Comparison of ENCODE assay signal across 1 cellular context in the genomic region with DNA sequence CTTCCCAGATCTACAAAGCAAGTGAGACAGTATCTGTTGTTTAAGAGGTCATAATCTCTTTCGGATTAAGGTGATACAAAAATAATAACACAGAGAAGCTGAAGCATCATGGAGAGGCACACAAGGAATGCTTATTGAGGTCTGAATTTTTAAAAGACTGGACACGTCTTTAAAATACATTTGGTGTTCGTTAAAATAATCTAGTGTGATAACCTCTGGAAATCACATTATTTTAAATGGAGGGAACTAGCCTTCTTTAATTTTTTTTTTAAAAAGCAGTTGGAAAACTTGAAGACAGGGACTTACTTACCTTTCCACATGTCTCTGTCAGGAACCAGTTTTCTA.
TF ChIP-seq lines count a peak whose summit lies in the region.

No MANE protein-coding gene starts in this region.

TF ChIP-seq in HepG2, 621 proteins besides CTCF, POLR2A, EP300 and RAD21 (continued from another document and continues in another):
- TF ChIP-seq, protein P1, sequence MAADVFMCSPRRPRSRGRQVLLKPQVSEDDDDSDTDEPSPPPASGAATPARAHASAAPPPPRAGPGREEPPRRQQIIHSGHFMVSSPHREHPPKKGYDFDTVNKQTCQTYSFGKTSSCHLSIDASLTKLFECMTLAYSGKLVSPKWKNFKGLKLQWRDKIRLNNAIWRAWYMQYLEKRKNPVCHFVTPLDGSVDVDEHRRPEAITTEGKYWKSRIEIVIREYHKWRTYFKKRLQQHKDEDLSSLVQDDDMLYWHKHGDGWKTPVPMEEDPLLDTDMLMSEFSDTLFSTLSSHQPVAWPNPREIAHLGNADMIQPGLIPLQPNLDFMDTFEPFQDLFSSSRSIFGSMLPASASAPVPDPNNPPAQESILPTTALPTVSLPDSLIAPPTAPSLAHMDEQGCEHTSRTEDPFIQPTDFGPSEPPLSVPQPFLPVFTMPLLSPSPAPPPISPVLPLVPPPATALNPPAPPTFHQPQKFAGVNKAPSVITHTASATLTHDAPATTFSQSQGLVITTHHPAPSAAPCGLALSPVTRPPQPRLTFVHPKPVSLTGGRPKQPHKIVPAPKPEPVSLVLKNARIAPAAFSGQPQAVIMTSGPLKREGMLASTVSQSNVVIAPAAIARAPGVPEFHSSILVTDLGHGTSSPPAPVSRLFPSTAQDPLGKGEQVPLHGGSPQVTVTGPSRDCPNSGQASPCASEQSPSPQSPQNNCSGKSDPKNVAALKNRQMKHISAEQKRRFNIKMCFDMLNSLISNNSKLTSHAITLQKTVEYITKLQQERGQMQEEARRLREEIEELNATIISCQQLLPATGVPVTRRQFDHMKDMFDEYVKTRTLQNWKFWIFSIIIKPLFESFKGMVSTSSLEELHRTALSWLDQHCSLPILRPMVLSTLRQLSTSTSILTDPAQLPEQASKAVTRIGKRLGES (CRISPR knock-in tag; IDR thresholded peaks at IDR 0.05; ENCODE audit: borderline replicate concordance): no peak
- TF ChIP-seq TBX3 (IDR thresholded peaks at IDR 0.05; ENCODE audit: borderline replicate concordance): no peak
- TF ChIP-seq MAFF (IDR thresholded peaks at IDR 0.05; ENCODE audit: low read depth, low read length): no peak
- no peak for TF ChIP-seq TBP (CRISPR knock-in tag; IDR thresholded peaks at IDR 0.05)
- TF ChIP-seq ZNF468 (CRISPR knock-in tag; IDR thresholded peaks at IDR 0.05): no peak
- TF ChIP-seq ZFP90 (CRISPR knock-in tag; IDR thresholded peaks at IDR 0.05; ENCODE audit: borderline replicate concordance): no peak; the same call in 1 of the 2 replicates
- peak; percentile 74; the same call in 1 of the 2 replicates for TF ChIP-seq ZBTB8A (CRISPR knock-in tag; IDR thresholded peaks at IDR 0.05; ENCODE audit: borderline replicate concordance, low read depth)
- TF ChIP-seq MBNL3 (CRISPR knock-in tag; conservative IDR thresholded peaks at IDR 0.05): no peak
- TF ChIP-seq, protein P2, sequence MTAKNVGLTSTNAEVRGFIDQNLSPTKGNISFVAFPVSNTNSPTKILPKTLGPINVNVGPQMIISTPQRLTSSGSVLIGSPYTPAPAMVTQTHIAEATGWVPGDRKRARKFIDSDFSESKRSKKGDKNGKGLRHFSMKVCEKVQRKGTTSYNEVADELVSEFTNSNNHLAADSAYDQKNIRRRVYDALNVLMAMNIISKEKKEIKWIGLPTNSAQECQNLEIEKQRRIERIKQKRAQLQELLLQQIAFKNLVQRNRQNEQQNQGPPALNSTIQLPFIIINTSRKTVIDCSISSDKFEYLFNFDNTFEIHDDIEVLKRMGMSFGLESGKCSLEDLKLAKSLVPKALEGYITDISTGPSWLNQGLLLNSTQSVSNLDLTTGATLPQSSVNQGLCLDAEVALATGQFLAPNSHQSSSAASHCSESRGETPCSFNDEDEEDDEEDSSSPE (CRISPR knock-in tag; IDR thresholded peaks at IDR 0.05): no peak
- TF ChIP-seq, protein P3, sequence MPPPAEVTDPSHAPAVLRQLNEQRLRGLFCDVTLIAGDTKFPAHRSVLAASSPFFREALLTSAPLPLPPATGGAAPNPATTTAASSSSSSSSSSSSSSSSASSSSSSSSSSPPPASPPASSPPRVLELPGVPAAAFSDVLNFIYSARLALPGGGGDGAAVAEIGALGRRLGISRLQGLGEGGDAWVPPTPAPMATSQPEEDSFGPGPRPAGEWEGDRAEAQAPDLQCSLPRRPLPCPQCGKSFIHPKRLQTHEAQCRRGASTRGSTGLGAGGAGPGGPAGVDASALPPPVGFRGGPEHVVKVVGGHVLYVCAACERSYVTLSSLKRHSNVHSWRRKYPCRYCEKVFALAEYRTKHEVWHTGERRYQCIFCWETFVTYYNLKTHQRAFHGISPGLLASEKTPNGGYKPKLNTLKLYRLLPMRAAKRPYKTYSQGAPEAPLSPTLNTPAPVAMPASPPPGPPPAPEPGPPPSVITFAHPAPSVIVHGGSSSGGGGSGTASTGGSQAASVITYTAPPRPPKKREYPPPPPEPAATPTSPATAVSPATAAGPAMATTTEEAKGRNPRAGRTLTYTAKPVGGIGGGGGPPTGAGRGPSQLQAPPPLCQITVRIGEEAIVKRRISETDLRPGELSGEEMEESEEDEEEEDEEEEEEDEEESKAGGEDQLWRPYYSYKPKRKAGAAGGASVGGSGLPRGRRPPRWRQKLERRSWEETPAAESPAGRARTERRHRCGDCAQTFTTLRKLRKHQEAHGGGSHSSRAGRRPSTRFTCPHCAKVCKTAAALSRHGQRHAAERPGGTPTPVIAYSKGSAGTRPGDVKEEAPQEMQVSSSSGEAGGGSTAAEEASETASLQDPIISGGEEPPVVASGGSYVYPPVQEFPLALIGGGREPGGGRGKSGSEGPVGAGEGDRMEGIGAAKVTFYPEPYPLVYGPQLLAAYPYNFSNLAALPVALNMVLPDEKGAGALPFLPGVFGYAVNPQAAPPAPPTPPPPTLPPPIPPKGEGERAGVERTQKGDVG (CRISPR knock-in tag; IDR thresholded peaks at IDR 0.05; ENCODE audit: borderline replicate concordance): no peak
- TF ChIP-seq MTF1 (CRISPR knock-in tag; IDR thresholded peaks at IDR 0.05): no peak
- TF ChIP-seq, protein P4, sequence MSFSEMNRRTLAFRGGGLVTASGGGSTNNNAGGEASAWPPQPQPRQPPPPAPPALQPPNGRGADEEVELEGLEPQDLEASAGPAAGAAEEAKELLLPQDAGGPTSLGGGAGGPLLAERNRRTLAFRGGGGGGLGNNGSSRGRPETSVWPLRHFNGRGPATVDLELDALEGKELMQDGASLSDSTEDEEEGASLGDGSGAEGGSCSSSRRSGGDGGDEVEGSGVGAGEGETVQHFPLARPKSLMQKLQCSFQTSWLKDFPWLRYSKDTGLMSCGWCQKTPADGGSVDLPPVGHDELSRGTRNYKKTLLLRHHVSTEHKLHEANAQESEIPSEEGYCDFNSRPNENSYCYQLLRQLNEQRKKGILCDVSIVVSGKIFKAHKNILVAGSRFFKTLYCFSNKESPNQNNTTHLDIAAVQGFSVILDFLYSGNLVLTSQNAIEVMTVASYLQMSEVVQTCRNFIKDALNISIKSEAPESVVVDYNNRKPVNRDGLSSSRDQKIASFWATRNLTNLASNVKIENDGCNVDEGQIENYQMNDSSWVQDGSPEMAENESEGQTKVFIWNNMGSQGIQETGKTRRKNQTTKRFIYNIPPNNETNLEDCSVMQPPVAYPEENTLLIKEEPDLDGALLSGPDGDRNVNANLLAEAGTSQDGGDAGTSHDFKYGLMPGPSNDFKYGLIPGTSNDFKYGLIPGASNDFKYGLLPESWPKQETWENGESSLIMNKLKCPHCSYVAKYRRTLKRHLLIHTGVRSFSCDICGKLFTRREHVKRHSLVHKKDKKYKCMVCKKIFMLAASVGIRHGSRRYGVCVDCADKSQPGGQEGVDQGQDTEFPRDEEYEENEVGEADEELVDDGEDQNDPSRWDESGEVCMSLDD (CRISPR knock-in tag; IDR thresholded peaks at IDR 0.05; ENCODE audit: borderline replicate concordance): no peak
- no peak for TF ChIP-seq NFE2L2 (IDR thresholded peaks at IDR 0.05; ENCODE audit: low read length)
- TF ChIP-seq ZNF737 (CRISPR knock-in tag; IDR thresholded peaks at IDR 0.05; ENCODE audit: borderline replicate concordance): no peak
- peak; percentile 54; the same call in 1 of the 2 replicates for TF ChIP-seq ZNF510 (CRISPR knock-in tag; IDR thresholded peaks at IDR 0.05; ENCODE audit: low read depth)
- TF ChIP-seq GABPA (IDR thresholded peaks at IDR 0.05; ENCODE audit: low read depth, low read length): no peak
- TF ChIP-seq GABPA (CRISPR knock-in tag; IDR thresholded peaks at IDR 0.05; ENCODE audit: low read depth): no peak
- TF ChIP-seq, protein P5, sequence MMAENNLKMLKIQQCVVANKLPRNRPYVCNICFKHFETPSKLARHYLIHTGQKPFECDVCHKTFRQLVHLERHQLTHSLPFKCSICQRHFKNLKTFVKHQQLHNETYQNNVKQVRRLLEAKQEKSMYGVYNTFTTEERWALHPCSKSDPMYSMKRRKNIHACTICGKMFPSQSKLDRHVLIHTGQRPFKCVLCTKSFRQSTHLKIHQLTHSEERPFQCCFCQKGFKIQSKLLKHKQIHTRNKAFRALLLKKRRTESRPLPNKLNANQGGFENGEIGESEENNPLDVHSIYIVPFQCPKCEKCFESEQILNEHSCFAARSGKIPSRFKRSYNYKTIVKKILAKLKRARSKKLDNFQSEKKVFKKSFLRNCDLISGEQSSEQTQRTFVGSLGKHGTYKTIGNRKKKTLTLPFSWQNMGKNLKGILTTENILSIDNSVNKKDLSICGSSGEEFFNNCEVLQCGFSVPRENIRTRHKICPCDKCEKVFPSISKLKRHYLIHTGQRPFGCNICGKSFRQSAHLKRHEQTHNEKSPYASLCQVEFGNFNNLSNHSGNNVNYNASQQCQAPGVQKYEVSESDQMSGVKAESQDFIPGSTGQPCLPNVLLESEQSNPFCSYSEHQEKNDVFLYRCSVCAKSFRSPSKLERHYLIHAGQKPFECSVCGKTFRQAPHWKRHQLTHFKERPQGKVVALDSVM (CRISPR knock-in tag; IDR thresholded peaks at IDR 0.05): no peak
- TF ChIP-seq TSC22D2 (CRISPR knock-in tag; IDR thresholded peaks at IDR 0.05; ENCODE audit: borderline replicate concordance): no peak
- TF ChIP-seq RXRB (CRISPR knock-in tag; IDR thresholded peaks at IDR 0.05; ENCODE audit: borderline replicate concordance): no peak
- no peak for TF ChIP-seq KLF6 (CRISPR knock-in tag; IDR thresholded peaks at IDR 0.05)
- TF ChIP-seq CREB1 (IDR thresholded peaks at IDR 0.05): no peak
- peak; percentile 48; the same call in 1 of the 2 replicates for TF ChIP-seq CREB1 (CRISPR knock-in tag; IDR thresholded peaks at IDR 0.05)
- TF ChIP-seq, protein P6, sequence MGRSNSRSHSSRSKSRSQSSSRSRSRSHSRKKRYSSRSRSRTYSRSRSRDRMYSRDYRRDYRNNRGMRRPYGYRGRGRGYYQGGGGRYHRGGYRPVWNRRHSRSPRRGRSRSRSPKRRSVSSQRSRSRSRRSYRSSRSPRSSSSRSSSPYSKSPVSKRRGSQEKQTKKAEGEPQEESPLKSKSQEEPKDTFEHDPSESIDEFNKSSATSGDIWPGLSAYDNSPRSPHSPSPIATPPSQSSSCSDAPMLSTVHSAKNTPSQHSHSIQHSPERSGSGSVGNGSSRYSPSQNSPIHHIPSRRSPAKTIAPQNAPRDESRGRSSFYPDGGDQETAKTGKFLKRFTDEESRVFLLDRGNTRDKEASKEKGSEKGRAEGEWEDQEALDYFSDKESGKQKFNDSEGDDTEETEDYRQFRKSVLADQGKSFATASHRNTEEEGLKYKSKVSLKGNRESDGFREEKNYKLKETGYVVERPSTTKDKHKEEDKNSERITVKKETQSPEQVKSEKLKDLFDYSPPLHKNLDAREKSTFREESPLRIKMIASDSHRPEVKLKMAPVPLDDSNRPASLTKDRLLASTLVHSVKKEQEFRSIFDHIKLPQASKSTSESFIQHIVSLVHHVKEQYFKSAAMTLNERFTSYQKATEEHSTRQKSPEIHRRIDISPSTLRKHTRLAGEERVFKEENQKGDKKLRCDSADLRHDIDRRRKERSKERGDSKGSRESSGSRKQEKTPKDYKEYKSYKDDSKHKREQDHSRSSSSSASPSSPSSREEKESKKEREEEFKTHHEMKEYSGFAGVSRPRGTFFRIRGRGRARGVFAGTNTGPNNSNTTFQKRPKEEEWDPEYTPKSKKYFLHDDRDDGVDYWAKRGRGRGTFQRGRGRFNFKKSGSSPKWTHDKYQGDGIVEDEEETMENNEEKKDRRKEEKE (IDR thresholded peaks at IDR 0.05): no peak
- TF ChIP-seq ZNF816 (CRISPR knock-in tag; IDR thresholded peaks at IDR 0.05; ENCODE audit: borderline replicate concordance): peak; percentile 82
- TF ChIP-seq ZKSCAN8 (CRISPR knock-in tag; IDR thresholded peaks at IDR 0.05; ENCODE audit: borderline replicate concordance): no peak
- TF ChIP-seq ZNF543 (CRISPR knock-in tag; IDR thresholded peaks at IDR 0.05): peak; percentile 20; the same call in 1 of the 2 replicates
- TF ChIP-seq SKI (IDR thresholded peaks at IDR 0.05; ENCODE audit: partially characterized antibody): no peak
- TF ChIP-seq SAP130 (CRISPR knock-in tag; IDR thresholded peaks at IDR 0.05; ENCODE audit: low read depth): no peak; the same call in 1 of the 2 replicates
- TF ChIP-seq NRL (CRISPR knock-in tag; IDR thresholded peaks at IDR 0.05; ENCODE audit: borderline replicate concordance): no peak
- TF ChIP-seq SIX1 (CRISPR knock-in tag; IDR thresholded peaks at IDR 0.05; ENCODE audit: borderline replicate concordance): no peak
- TF ChIP-seq ZNF773 (CRISPR knock-in tag; IDR thresholded peaks at IDR 0.05; ENCODE audit: borderline replicate concordance): no peak
- no peak for TF ChIP-seq SRF (IDR thresholded peaks at IDR 0.05; ENCODE audit: low read depth, low read length)
- TF ChIP-seq ZNF205 (CRISPR knock-in tag; IDR thresholded peaks at IDR 0.05): peak; percentile 4; the same call in 1 of the 2 replicates
- no peak for TF ChIP-seq IKZF1 (IDR thresholded peaks at IDR 0.05)
- TF ChIP-seq MTA3 (CRISPR knock-in tag; IDR thresholded peaks at IDR 0.05): no peak
- TF ChIP-seq ZNF549 (CRISPR knock-in tag; IDR thresholded peaks at IDR 0.05): no peak
- TF ChIP-seq NR2F1 (CRISPR knock-in tag; IDR thresholded peaks at IDR 0.05): no peak
- no peak for TF ChIP-seq ZNF883 (CRISPR knock-in tag; IDR thresholded peaks at IDR 0.05; ENCODE audit: not compliant biosample characterization)
- TF ChIP-seq, protein P7, sequence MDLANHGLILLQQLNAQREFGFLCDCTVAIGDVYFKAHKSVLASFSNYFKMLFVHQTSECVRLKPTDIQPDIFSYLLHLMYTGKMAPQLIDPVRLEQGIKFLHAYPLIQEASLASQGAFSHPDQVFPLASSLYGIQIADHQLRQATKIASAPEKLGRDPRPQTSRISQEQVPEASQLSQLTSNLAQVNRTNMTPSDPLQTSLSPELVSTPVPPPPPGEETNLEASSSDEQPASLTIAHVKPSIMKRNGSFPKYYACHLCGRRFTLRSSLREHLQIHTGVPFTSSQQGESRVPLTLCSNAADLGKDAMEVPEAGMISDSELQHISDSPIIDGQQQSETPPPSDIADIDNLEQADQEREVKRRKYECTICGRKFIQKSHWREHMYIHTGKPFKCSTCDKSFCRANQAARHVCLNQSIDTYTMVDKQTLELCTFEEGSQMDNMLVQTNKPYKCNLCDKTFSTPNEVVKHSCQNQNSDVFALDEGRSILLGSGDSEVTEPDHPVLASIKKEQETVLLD (CRISPR knock-in tag; IDR thresholded peaks at IDR 0.05; ENCODE audit: low read depth): no peak
- TF ChIP-seq ZNF670 (CRISPR knock-in tag; IDR thresholded peaks at IDR 0.05; ENCODE audit: borderline replicate concordance): no peak
- TF ChIP-seq KDM1A (CRISPR knock-in tag; IDR thresholded peaks at IDR 0.05): no peak
